27 cellular contexts compared by ENCODE assay signal in the genomic region with DNA sequence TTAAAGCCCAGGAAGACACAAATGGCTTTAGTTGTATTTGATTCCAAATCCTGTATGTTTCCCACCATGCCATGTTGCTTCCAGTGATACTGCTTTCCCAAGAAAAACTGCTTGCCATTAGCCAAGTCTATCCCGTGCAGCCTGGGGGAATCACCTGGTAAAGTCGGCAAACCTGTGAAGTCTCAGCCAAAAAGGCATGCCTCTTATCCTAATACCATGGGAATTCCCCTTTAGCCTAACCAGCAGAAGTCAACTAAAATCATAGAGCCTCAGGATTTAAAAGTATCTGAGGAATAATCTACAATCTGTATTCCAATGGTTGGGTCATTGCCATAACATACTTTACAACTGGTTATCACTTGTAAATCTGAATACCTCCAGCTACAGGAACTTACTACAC.
"Had no signal": no experiment of that assay in that cellular context is flagged by ENCODE, and none has a peak within 500 bp of the region (broad histone marks: within the 10 kb centered on the region; RNA-seq: fewer than 3 reads in every experiment).

No MANE protein-coding gene starts in this region.

- H3K9me3 Mint-ChIP-seq: stimulated activated memory B cell treated with anti-CD40 and anti-IgM and Interleukin-4, amounts not matched to agents 10 μg/mL and 1 μg/mL and 100 μg/mL, for 72 hours; type B pancreatic cell had no signal

- H3K4me1 ChIP-seq: stomach, suprapubic skin, testis, thyroid gland, tibial artery, tibial nerve, transverse colon, upper lobe of left lung, upper lobe of right lung, uterus, vagina had no signal

- H3K27me3 ChIP-seq: stomach, testis, thyroid gland, tibial artery, tibial nerve, transverse colon, upper lobe of left lung, upper lobe of right lung, uterus, vagina had no signal

- H3K9me3 ChIP-seq: suprapubic skin, testis, thoracic aorta, thyroid gland, tibial artery, tibial nerve, transverse colon, upper lobe of left lung, upper lobe of right lung, uterus, vagina had no signal

- DNase-seq: stimulated activated CD4-positive, alpha-beta T cell treated with anti-CD3 and anti-CD28 coated beads, Interleukin-2, amount 100 ng/mL, for 48 hours; stimulated activated CD4-positive, alpha-beta T cell treated with anti-CD3 and anti-CD28 coated beads, Interleukin-4, amount 100 ng/mL, for 1 hour; stimulated activated CD4-positive, alpha-beta T cell treated with anti-CD3 and anti-CD28 coated beads, Interleukin-4, amount 100 ng/mL, for 24 hours; stimulated activated CD4-positive, alpha-beta T cell treated with anti-CD3 and anti-CD28 coated beads, Interleukin-4, amount 100 ng/mL, for 4 hours; stimulated activated CD8-positive, alpha-beta memory T cell treated with anti-CD3 and anti-CD28 coated beads, Interleukin-4, amount 100 ng/mL, for 48 hours; stimulated activated naive B cell treated with anti-CD40 and anti-IgM and Interleukin-4, amounts not matched to agents 10 μg/mL and 1 μg/mL and 100 μg/mL, for 72 hours; stimulated activated naive CD4-positive, alpha-beta T cell; stimulated activated naive CD4-positive, alpha-beta T cell treated with Interleukin-2 at 50 U/mL for 16 hours; stimulated activated naive CD8-positive, alpha-beta T cell treated with anti-CD3 and anti-CD28 coated beads, Interleukin-15, amount 100 ng/mL, for 72 hours; stimulated activated naive CD8-positive, alpha-beta T cell treated with anti-CD3 and anti-CD28 coated beads, Interleukin-15, Interleukin-2, amounts not matched to agents 100 U/mL and 50 U/mL, for 24 hours; stomach; substantia nigra; testis; thyroid gland; tibial artery; transverse colon; upper lobe of left lung; upper lobe of right lung; uterus had no signal

- H3K27ac Mint-ChIP-seq: stimulated activated effector memory CD8-positive, alpha-beta T cell treated with anti-CD3 and anti-CD28 coated beads, Interleukin-12 subunit alpha, Interleukin-12 subunit beta, amount 100 ng/mL, for 72 hours; stimulated activated memory B cell treated with anti-CD40 and anti-IgM and Interleukin-4, amounts not matched to agents 10 μg/mL and 1 μg/mL and 100 μg/mL, for 72 hours; stimulated activated naive B cell treated with anti-CD40 and anti-IgM and Interleukin-4, amounts not matched to agents 10 μg/mL and 1 μg/mL and 100 μg/mL, for 72 hours; stimulated activated naive CD8-positive, alpha-beta T cell treated with anti-CD3 and anti-CD28 coated beads, Interleukin-15, amount 100 ng/mL, for 72 hours; stimulated activated naive CD8-positive, alpha-beta T cell treated with anti-CD3 and anti-CD28 coated beads, Interleukin-15, Interleukin-2, amounts not matched to agents 100 ng/mL and 50 ng/mL, for 24 hours; type B pancreatic cell had no signal

- H3K4me1 Mint-ChIP-seq: stimulated activated effector memory CD8-positive, alpha-beta T cell treated with anti-CD3 and anti-CD28 coated beads, Interleukin-12 subunit alpha, Interleukin-12 subunit beta, amount 100 ng/mL, for 72 hours; stimulated activated memory B cell treated with anti-CD40 and anti-IgM and Interleukin-4, amounts not matched to agents 10 μg/mL and 1 μg/mL and 100 μg/mL, for 72 hours; stimulated activated naive B cell treated with anti-CD40 and anti-IgM and Interleukin-4, amounts not matched to agents 10 μg/mL and 1 μg/mL and 100 μg/mL, for 72 hours; stimulated activated naive CD8-positive, alpha-beta T cell treated with anti-CD3 and anti-CD28 coated beads, Interleukin-15, amount 100 ng/mL, for 72 hours had no signal

- H3K27ac ChIP-seq: stomach, suprapubic skin, testis, thoracic aorta, thyroid gland, tibial artery, tibial nerve, transverse colon, upper lobe of left lung, upper lobe of right lung, uterus, vagina had no signal

- H3K36me3 ChIP-seq: stomach, suprapubic skin, thoracic aorta, thyroid gland, tibial artery, tibial nerve, transverse colon, upper lobe of left lung, upper lobe of right lung, uterus, vagina had no signal

- H3K4me3 Mint-ChIP-seq: stimulated activated effector memory CD8-positive, alpha-beta T cell treated with anti-CD3 and anti-CD28 coated beads, Interleukin-12 subunit alpha, Interleukin-12 subunit beta, amount 100 ng/mL, for 72 hours; stimulated activated memory B cell treated with anti-CD40 and anti-IgM and Interleukin-4, amounts not matched to agents 10 μg/mL and 1 μg/mL and 100 μg/mL, for 72 hours; stimulated activated naive B cell treated with anti-CD40 and anti-IgM and Interleukin-4, amounts not matched to agents 10 μg/mL and 1 μg/mL and 100 μg/mL, for 72 hours; stimulated activated naive CD8-positive, alpha-beta T cell treated with anti-CD3 and anti-CD28 coated beads, Interleukin-15, amount 100 ng/mL, for 72 hours; stimulated activated naive CD8-positive, alpha-beta T cell treated with anti-CD3 and anti-CD28 coated beads, Interleukin-15, Interleukin-2, amounts not matched to agents 100 ng/mL and 50 ng/mL, for 24 hours; type B pancreatic cell had no signal

- H3K36me3 Mint-ChIP-seq: stimulated activated effector memory CD8-positive, alpha-beta T cell treated with anti-CD3 and anti-CD28 coated beads, Interleukin-12 subunit alpha, Interleukin-12 subunit beta, amount 100 ng/mL, for 72 hours; stimulated activated memory B cell treated with anti-CD40 and anti-IgM and Interleukin-4, amounts not matched to agents 10 μg/mL and 1 μg/mL and 100 μg/mL, for 72 hours; stimulated activated naive B cell treated with anti-CD40 and anti-IgM and Interleukin-4, amounts not matched to agents 10 μg/mL and 1 μg/mL and 100 μg/mL, for 72 hours; type B pancreatic cell had no signal

- H3K4me3 ChIP-seq: stomach, suprapubic skin, testis, thoracic aorta, thyroid gland, tibial artery, tibial nerve, transverse colon, upper lobe of left lung, upper lobe of right lung, uterus, vagina had no signal

- H3K27me3 Mint-ChIP-seq: stimulated activated memory B cell treated with anti-CD40 and anti-IgM and Interleukin-4, amounts not matched to agents 10 μg/mL and 1 μg/mL and 100 μg/mL, for 72 hours; stimulated activated naive B cell treated with anti-CD40 and anti-IgM and Interleukin-4, amounts not matched to agents 10 μg/mL and 1 μg/mL and 100 μg/mL, for 72 hours; stimulated activated naive CD8-positive, alpha-beta T cell treated with anti-CD3 and anti-CD28 coated beads, Interleukin-15, amount 100 ng/mL, for 72 hours; stimulated activated naive CD8-positive, alpha-beta T cell treated with anti-CD3 and anti-CD28 coated beads, Interleukin-15, Interleukin-2, amounts not matched to agents 100 ng/mL and 50 ng/mL, for 24 hours; type B pancreatic cell had no signal
